ENCODE assay signal across 22 cellular contexts in genomic region chrX:87895421-87895820, GRCh38.
"Had no signal": no experiment of that assay in that cellular context is flagged by ENCODE, and none has a peak within 500 bp of the region (broad histone marks: within the 10 kb centered on the region; RNA-seq: fewer than 3 reads in every experiment).

No MANE protein-coding gene starts in this region.

- H3K27me3 Mint-ChIP-seq: memory B cell; stimulated activated naive CD8-positive, alpha-beta T cell treated with anti-CD3 and anti-CD28 coated beads, Interleukin-15, amount 100 ng/mL, for 72 hours had no signal

- H3K27ac Mint-ChIP-seq: immature natural killer cell; memory B cell; natural killer cell; neural progenitor cell; stimulated activated naive CD8-positive, alpha-beta T cell treated with anti-CD3 and anti-CD28 coated beads, Interleukin-15, amount 100 ng/mL, for 72 hours had no signal

- DNase-seq: dorsolateral prefrontal cortex; effector CD4-positive, alpha-beta T cell; hypothalamus; immature natural killer cell; islet precursor cell; kidney glomerular epithelial cell; left colon; left ventricle myocardium superior; lower lobe of right lung; natural killer cell; stimulated activated CD4-positive, alpha-beta T cell treated with anti-CD3 and anti-CD28 coated beads, Interleukin-12 subunit alpha, Interleukin-12 subunit beta, amount 100 ng/mL, for 4 hours; stimulated activated CD4-positive, alpha-beta T cell treated with anti-CD3 and anti-CD28 coated beads, Interleukin-1b, Interleukin-23, amount 100 ng/mL, for 48 hours; stimulated activated CD4-positive, alpha-beta T cell treated with anti-CD3 and anti-CD28 coated beads, Interleukin-4, amount 100 ng/mL, for 1 hour; stimulated activated CD8-positive, alpha-beta memory T cell treated with anti-CD3 and anti-CD28 coated beads, Interleukin-4, amount 100 ng/mL, for 48 hours; stimulated activated naive CD4-positive, alpha-beta T cell; stimulated activated naive CD8-positive, alpha-beta T cell treated with anti-CD3 and anti-CD28 coated beads, Interleukin-15, amount 100 ng/mL, for 72 hours; transverse colon; upper lobe of right lung had no signal

- H3K4me1 Mint-ChIP-seq: memory B cell; natural killer cell; neural progenitor cell; stimulated activated naive CD8-positive, alpha-beta T cell treated with anti-CD3 and anti-CD28 coated beads, Interleukin-15, amount 100 ng/mL, for 72 hours had no signal

- H3K9me3 Mint-ChIP-seq: memory B cell; neural progenitor cell; stimulated activated naive CD8-positive, alpha-beta T cell treated with anti-CD3 and anti-CD28 coated beads, Interleukin-15, amount 100 ng/mL, for 72 hours had no signal

- ATAC-seq: left colon; left ventricle myocardium superior; lower lobe of right lung; natural killer cell; sciatic nerve; stimulated activated naive CD8-positive, alpha-beta T cell treated with anti-CD3 and anti-CD28 coated beads, Interleukin-15, amount 100 ng/mL, for 72 hours; upper lobe of right lung had no signal

- FAIRE-seq: frontal cortex had no signal

- H3K4me3 Mint-ChIP-seq: immature natural killer cell; memory B cell; natural killer cell; neural progenitor cell; stimulated activated naive CD8-positive, alpha-beta T cell treated with anti-CD3 and anti-CD28 coated beads, Interleukin-15, amount 100 ng/mL, for 72 hours had no signal

- H3K36me3 Mint-ChIP-seq: immature natural killer cell, memory B cell, natural killer cell, neural progenitor cell had no signal
